Comparison of ENCODE assay signal across 9 cellular contexts in genomic region chr5:114101153-114101552, GRCh38.
DNase-seq lines count a peak whose midpoint lies in the region; TF ChIP-seq lines count a peak whose summit lies in the region.
"Had no signal": no experiment of that assay in that cellular context is flagged by ENCODE, and none has a peak within 500 bp of the region (broad histone marks: within the 10 kb centered on the region; RNA-seq: fewer than 3 reads in every experiment).

No MANE protein-coding gene starts in this region.

- H3K18ac ChIP-seq in H9 (ENCODE audit: insufficient read length, low read depth, low read length) = no peak overlapping the region

- no peak overlapping the region for H3K27ac Mint-ChIP-seq in H9
- H3K27ac Mint-ChIP-seq in activated CD4-positive, alpha-beta memory T cell treated with anti-CD3 and anti-CD28 coated beads, Interleukin-2, amount 10 ng/mL, durations not matched to agents 7 days and 5 days = no peak overlapping the region
- H3K27ac Mint-ChIP-seq: activated B cell treated with CpG ODN at 0.5 μM for 24 hours had no signal

- no peak overlapping the region for H2BK5ac ChIP-seq in H9 (ENCODE audit: insufficient read length, low read length)

- H3K23ac ChIP-seq in H9 (ENCODE audit: insufficient read length, low read depth, low read length) = no peak overlapping the region

- no peak overlapping the region for H3K4ac ChIP-seq in H9 (ENCODE audit: low read depth, low read length)

- H3K4me1 ChIP-seq in H9 (ENCODE audit: insufficient read depth, low read length) = no peaks in the 10 kb centered on the region

- peaks cover 0 to 2% of the 10 kb centered on the region in 2 experiments; a peak in 1 of 4 replicates for H3K4me1 Mint-ChIP-seq in H9
- H3K4me1 Mint-ChIP-seq in activated CD4-positive, alpha-beta memory T cell treated with anti-CD3 and anti-CD28 coated beads, Interleukin-2, amount 10 ng/mL, durations not matched to agents 7 days and 5 days = no peaks in the 10 kb centered on the region
- H3K4me1 Mint-ChIP-seq: activated B cell treated with CpG ODN at 0.5 μM for 24 hours had no signal

- TF ChIP-seq CTCF in GM10248 (IDR thresholded peaks at IDR 0.05; ENCODE audit: control extremely low read depth, extremely low read depth, low read depth, missing control alignments) (peak; percentile 50), H9 (conservative IDR thresholded peaks at IDR 0.05) (peak; percentile 78)

- no peak overlapping the region for H2AFZ ChIP-seq in H9 (ENCODE audit: low read length)

- no peaks in the 10 kb centered on the region for H3K9me3 ChIP-seq in H9 (ENCODE audit: control insufficient read depth, low read depth, low read length)

- H3K9me3 Mint-ChIP-seq in H9 = no peaks in the 10 kb centered on the region
- no peaks in the 10 kb centered on the region for H3K9me3 Mint-ChIP-seq in activated CD4-positive, alpha-beta memory T cell treated with anti-CD3 and anti-CD28 coated beads, Interleukin-2, amount 10 ng/mL, durations not matched to agents 7 days and 5 days
- H3K9me3 Mint-ChIP-seq: activated B cell treated with CpG ODN at 0.5 μM for 24 hours had no signal

- H3K9ac ChIP-seq in H9 (ENCODE audit: extremely low read depth, insufficient read length, low read length) = no peak overlapping the region

- H3K27me3 ChIP-seq in H9 (ENCODE audit: insufficient read depth, low read length) = no peaks in the 10 kb centered on the region

- no peak for TF ChIP-seq POLR2A in erythroblast (IDR thresholded peaks at IDR 0.05; ENCODE audit: low read length)

- POLR2A ChIA-PET in GM10248 (lab: Yijun Ruan, JAX) = no interaction called here
- POLR2A ChIA-PET in activated CD4-positive, alpha-beta memory T cell treated with anti-CD3 and anti-CD28 coated beads, Interleukin-2, amount 10 ng/mL, durations not matched to agents 7 days and 5 days (lab: Charles Lee) = no interaction called here

- H2BK15ac ChIP-seq in H9 (ENCODE audit: low read depth, low read length) = no peak overlapping the region

- no peak overlapping the region for H4K5ac ChIP-seq in H9 (ENCODE audit: insufficient read length, low read depth, low read length)

- H2BK12ac ChIP-seq in H9 (ENCODE audit: insufficient read length, low read depth, low read length) = no peak overlapping the region

- H3K4me3 Mint-ChIP-seq in H9 = no peak overlapping the region
- H3K4me3 Mint-ChIP-seq in activated CD4-positive, alpha-beta memory T cell treated with anti-CD3 and anti-CD28 coated beads, Interleukin-2, amount 10 ng/mL, durations not matched to agents 7 days and 5 days = no peak overlapping the region
- H3K4me3 Mint-ChIP-seq: activated B cell treated with CpG ODN at 0.5 μM for 24 hours had no signal

- H4K8ac ChIP-seq in H9 (replicated peaks; ENCODE audit: insufficient read length, low read depth, low read length) = no peak overlapping the region

- no peak overlapping the region for H2BK20ac ChIP-seq in H9 (ENCODE audit: low read depth, low read length, poor library complexity, severe bottlenecking)

- no peak overlapping the region for H4K91ac ChIP-seq in H9 (ENCODE audit: insufficient read length, low read depth, low read length)

- H3K14ac ChIP-seq in H9 (ENCODE audit: insufficient read depth, low read length) = no peak overlapping the region

- H3K4me2 ChIP-seq in H9 (ENCODE audit: insufficient read depth, insufficient read length, low read length) = no peak overlapping the region

- WGBS in H9 (ENCODE audit: extremely low coverage, insufficient read length, low lambda C conversion rate) = no CpG with 5 or more reads among the region's 3 CpGs

- no peaks in the 10 kb centered on the region for H3K23me2 ChIP-seq in H9 (ENCODE audit: insufficient read length, low read depth, low read length, poor library complexity, severe bottlenecking)

- no peak overlapping the region for H2AK5ac ChIP-seq in H9 (ENCODE audit: insufficient read length, low read length)

- no peaks in the 10 kb centered on the region for H3K79me1 ChIP-seq in H9 (ENCODE audit: insufficient read depth, low read depth, low read length, poor library complexity, severe bottlenecking)

- no peaks in the 10 kb centered on the region for H3K79me2 ChIP-seq in H9 (ENCODE audit: insufficient read depth, low read length)

- no peak overlapping the region for H3K4me3 ChIP-seq in skeletal muscle cell (ENCODE audit: low read depth, low read length)

- no peaks in the 10 kb centered on the region; the same call in 1 of the 2 replicates for H3K27me3 Mint-ChIP-seq in H9 (ENCODE audit: low read depth)
- H3K27me3 Mint-ChIP-seq in activated CD4-positive, alpha-beta memory T cell treated with anti-CD3 and anti-CD28 coated beads, Interleukin-2, amount 10 ng/mL, durations not matched to agents 7 days and 5 days = no peaks in the 10 kb centered on the region
- H3K27me3 Mint-ChIP-seq: activated B cell treated with CpG ODN at 0.5 μM for 24 hours had no signal

- H3K27ac ChIP-seq in H9 (ENCODE audit: insufficient read length, low read depth, low read length) = no peak overlapping the region

- CTCF ChIA-PET in GM10248 (lab: Yijun Ruan, JAX) = interaction anchor here (0.6 to 1.9 kb wide), 5 partner anchors 13 to 351 kb away, joined by 3 to 5 read pairs (median 3); no protein-coding TSS in a partner anchor
- CTCF ChIA-PET in activated CD4-positive, alpha-beta memory T cell treated with anti-CD3 and anti-CD28 coated beads, Interleukin-2, amount 10 ng/mL, durations not matched to agents 7 days and 5 days (lab: Charles Lee) = no interaction called here

- H2BK120ac ChIP-seq in H9 (ENCODE audit: low read depth, low read length, poor library complexity, severe bottlenecking) = no peak overlapping the region

- H4K20me1 ChIP-seq in H9 (ENCODE audit: control insufficient read depth, insufficient read depth, insufficient read length) = no peaks in the 10 kb centered on the region

- no peaks in the 10 kb centered on the region; a peak in 1 of 7 replicates for H3K36me3 Mint-ChIP-seq in H9 (ENCODE audit: insufficient read depth in 1 of 3, low read depth in 3 of 3)
- H3K36me3 Mint-ChIP-seq in activated CD4-positive, alpha-beta memory T cell treated with anti-CD3 and anti-CD28 coated beads, Interleukin-2, amount 10 ng/mL, durations not matched to agents 7 days and 5 days (ENCODE audit: low read depth) = no peaks in the 10 kb centered on the region

- DNase-seq in GM10248 (ENCODE audit: extremely low spot score) (no peak), H9 (no peak), NCI-H226 (peak; percentile 38), erythroblast (lab: John Stamatoyannopoulos, UW) (peak; percentile 2 to 38), skeletal muscle cell (ENCODE audit: low read depth) (peak; percentile 13)
- no peak for DNase-seq in stimulated activated CD4-positive, alpha-beta T cell treated with anti-CD3 and anti-CD28 coated beads, Interleukin-2, amount 100 ng/mL, for 48 hours
- no peak for DNase-seq in activated CD4-positive, alpha-beta T cell treated with anti-CD3 and anti-CD28 coated beads, Interleukin-2, amount 50 U/mL, for 48 hours
- DNase-seq in activated CD4-positive, alpha-beta memory T cell treated with anti-CD3 and anti-CD28 coated beads, Interleukin-2, amount 10 ng/mL, durations not matched to agents 7 days and 5 days = no peak
- DNase-seq: activated B cell treated with CpG ODN at 0.5 μM for 24 hours had no signal

- no peak overlapping the region for H3K56ac ChIP-seq in H9 (ENCODE audit: insufficient read length, low read depth, low read length)

- H3T11ph ChIP-seq in H9 (ENCODE audit: low read length) = no peak overlapping the region

Comparison
In these comparisons a context has a peak if more than half of its experiments do, and no peak if none do; other contexts are left out.
1. DNase-seq: peak in NCI-H226 (single experiment), erythroblast (2 of 2) and skeletal muscle cell (single experiment); none in GM10248 (single experiment), H9 (single experiment), stimulated activated CD4-positive, alpha-beta T cell treated with anti-CD3 and anti-CD28 coated beads, Interleukin-2, amount 100 ng/mL, for 48 hours (0 of 2), activated CD4-positive, alpha-beta T cell treated with anti-CD3 and anti-CD28 coated beads, Interleukin-2, amount 50 U/mL, for 48 hours (0 of 2) and activated CD4-positive, alpha-beta memory T cell treated with anti-CD3 and anti-CD28 coated beads, Interleukin-2, amount 10 ng/mL, durations not matched to agents 7 days and 5 days (single experiment).